In the genomic region with DNA sequence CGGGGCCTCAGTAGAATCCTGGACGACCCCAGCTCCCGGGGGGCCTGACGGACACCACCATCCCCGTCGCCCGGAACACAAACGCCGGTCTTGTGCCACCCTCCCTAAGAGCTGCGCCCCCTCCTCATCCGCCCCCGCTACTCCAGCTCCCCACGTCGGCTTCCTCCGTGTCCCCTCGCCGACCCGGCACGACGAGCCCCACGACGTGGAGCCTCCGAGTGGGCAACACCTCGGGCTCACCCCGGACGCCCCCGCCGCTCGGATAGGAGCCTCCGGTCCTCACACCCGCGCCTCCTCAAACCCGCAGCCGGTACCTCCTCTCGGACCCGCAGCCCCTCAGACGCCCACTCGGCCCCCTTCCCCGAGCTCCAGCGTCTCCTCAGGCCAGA, we compare ENCODE assay signal across 8 cellular contexts. TPM values are rescaled to one million over a fixed set of nuclear protein-coding genes. Genes with fewer than 3 reads are reported as not detected.
DNase-seq lines count a peak whose midpoint lies in the region; ATAC-seq, FAIRE-seq and TF ChIP-seq lines count a peak whose summit lies in the region.

No MANE protein-coding gene starts in this region.

- H3K27me3 ChIP-seq in K562 (ENCODE audit: control insufficient read depth in 2 of 2, insufficient read depth in 2 of 2, low read length in 2 of 2) (no peaks in the 10 kb centered on the region), left lung (peaks cover 0 to 4% of the 10 kb centered on the region in 2 donors), tibial artery (no peaks in the 10 kb centered on the region)

- in situ Hi-C loops in K562 (cut with MboI), result no loop called here

- intact Hi-C loops in K562 (cut with micrococcal nuclease) (no loop called here), left lung (cut with DNase I) (no loop called here), tibial artery (cut with DNase I; ENCODE audit: low total_unique reads) (no loop called here)

- DNase-seq in DMS53 (lab: John Stamatoyannopoulos, UW), result peak; percentile 41
- DNase-seq in DMS53 treated with DMSO at 0.1 percent for 48 hours (lab: John Stamatoyannopoulos, UW; ENCODE audit: unreplicated experiment), result no peak
- DNase-seq in K562 (ENCODE audit: extremely low read depth in 1 of 4, low spot score in 3 of 4), result no peak
- DNase-seq in left lung, result peak in 1 of 2 donors; percentile 57
- peak in 1 of 2 donors; percentile 24 for DNase-seq in tibial artery
- DNase-seq in NCI-H2029 (lab: John Stamatoyannopoulos, UW), result no peak

- H3K9me1 ChIP-seq in K562 (ENCODE audit: control insufficient read depth, insufficient read depth, low read length), result no peaks in the 10 kb centered on the region

- no peaks in the 10 kb centered on the region for H3K36me3 ChIP-seq in KOPT-K1 (ENCODE audit: insufficient read depth, low read length)
- H3K36me3 ChIP-seq in K562 (ENCODE audit: control insufficient read depth, insufficient read depth, low read length), result no peaks in the 10 kb centered on the region
- no peaks in the 10 kb centered on the region for H3K36me3 ChIP-seq in left lung
- H3K36me3 ChIP-seq in tibial artery, result no peaks in the 10 kb centered on the region

- no TSS peak for BruUV-seq in K562 (replicated peaks; lab: Mats Ljungman, UMichigan)

- H3K4me3 ChIP-seq in K562 (peak overlapping the region; percentile 70), left lung (peak overlapping the region; percentile 89 to 91), tibial artery (peak overlapping the region; percentile 92 to 98)

- POLR2A ChIA-PET in K562 (lab: Yijun Ruan, JAX), result interaction anchor here (0.6 to 4.7 kb wide), 13 partner anchors 8 to 337 kb away, joined by 3 to 18 read pairs (median 5); no protein-coding TSS in a partner anchor

- CTCF ChIA-PET in K562 (lab: Yijun Ruan, JAX; ENCODE audit: low intra/inter-chr PET ratio), result interaction anchor here (0.6 kb wide), 1 partner anchor 53 kb away, joined by 3 read pairs; no protein-coding TSS in a partner anchor

- H3K79me2 ChIP-seq in K562 (ENCODE audit: control insufficient read depth, insufficient read depth, low read length), result peaks cover 52% of the 10 kb centered on the region

- ATAC-seq in K562, result peak; percentile 25
- no peak for ATAC-seq in left lung
- no peak for ATAC-seq in HG03039 (IDR thresholded peaks at IDR 0.05; ENCODE audit: unreplicated experiment)

- peaks cover 8% of the 10 kb centered on the region; the same call in 1 of the 2 replicates for H4K20me1 ChIP-seq in K562 (replicated peaks; ENCODE audit: control insufficient read depth, insufficient read depth, low read length)

- TF ChIP-seq POLR2A in K562 (conservative IDR thresholded peaks at IDR 0.05), result no peak

- H3K4me2 ChIP-seq in K562 (ENCODE audit: insufficient read depth, low read length), result peak overlapping the region; percentile 89

- FAIRE-seq in K562 (lab: Jason Lieb, UNC), result no peak

- WGBS in K562 (ENCODE audit: insufficient coverage, low coverage, missing lambda C conversion rate), result 0% methylated on average over 22 of the region's 40 CpGs

- H3K27ac ChIP-seq in KOPT-K1 (ENCODE audit: low read depth, low read length, poor library complexity, severe bottlenecking) (peak overlapping the region; percentile 58), K562 (ENCODE audit: extremely low read depth, low read depth, low read length) (peak overlapping the region; percentile 65), left lung (peak overlapping the region; percentile 97), tibial artery (peak overlapping the region; percentile 98 to 100)

- no peak for TF ChIP-seq EP300 in K562 (IDR thresholded peaks at IDR 0.05; ENCODE audit: low read length)

- no peaks in the 10 kb centered on the region for H3K9me3 ChIP-seq in KOPT-K1 (ENCODE audit: insufficient read depth, low read length, poor library complexity, severe bottlenecking)
- no peaks in the 10 kb centered on the region for H3K9me3 ChIP-seq in K562 (replicated peaks; ENCODE audit: control insufficient read depth, insufficient read depth, low read depth, low read length)
- H3K9me3 ChIP-seq in left lung, result no peaks in the 10 kb centered on the region
- H3K9me3 ChIP-seq in tibial artery, result no peaks in the 10 kb centered on the region

- H2AFZ ChIP-seq in K562 (ENCODE audit: low read depth, low read length), result peak overlapping the region; percentile 14; the same call in 1 of the 2 replicates

- no peak for TF ChIP-seq RAD21 in K562 (CRISPR knock-in tag; conservative IDR thresholded peaks at IDR 0.05 in 1 of 2, IDR thresholded peaks at IDR 0.05 in 1 of 2)

- TF ChIP-seq CTCF in K562 (IDR thresholded peaks at IDR 0.05 in 2 of 3, conservative IDR thresholded peaks at IDR 0.05 in 1 of 3; ENCODE audit: insufficient read depth in 2 of 3, low read depth in 1 of 3, low read length in 3 of 3) (no peak), left lung (IDR thresholded peaks at IDR 0.05) (no peak), tibial artery (IDR thresholded peaks at IDR 0.05) (no peak)

- H3K9ac ChIP-seq in K562 (ENCODE audit: insufficient read depth in 1 of 2, low read depth in 2 of 2, low read length in 2 of 2), result peak overlapping the region; percentile 73 to 92

- H3K4me1 ChIP-seq in K562 (replicated peaks in 1 of 2; ENCODE audit: control insufficient read depth in 2 of 2, insufficient read depth in 2 of 2, low read length in 2 of 2), result peaks cover 19 to 25% of the 10 kb centered on the region in 2 experiments
- peaks cover 40 to 62% of the 10 kb centered on the region in 2 donors for H3K4me1 ChIP-seq in left lung
- peaks cover 0 to 54% (median 28%) of the 10 kb centered on the region in 4 donors for H3K4me1 ChIP-seq in tibial artery

TF ChIP-seq in K562, 482 proteins besides CTCF, POLR2A, EP300 and RAD21:
- no peak for TF ChIP-seq BDP1 (IDR thresholded peaks at IDR 0.05; ENCODE audit: insufficient read depth, insufficient read length)
- TF ChIP-seq NR1H2 (CRISPR knock-in tag; IDR thresholded peaks at IDR 0.05), result no peak
- no peak for TF ChIP-seq ZNF354B (CRISPR knock-in tag; IDR thresholded peaks at IDR 0.05)
- peak; percentile 78 for TF ChIP-seq EGR1 (conservative IDR thresholded peaks at IDR 0.05)
- no peak for TF ChIP-seq ZNF23 (CRISPR knock-in tag; IDR thresholded peaks at IDR 0.05)
- TF ChIP-seq SAP30 (IDR thresholded peaks at IDR 0.05; ENCODE audit: borderline replicate concordance, insufficient read depth, low read depth, low read length, poor library complexity, severe bottlenecking), result peak; percentile 37
- peak; percentile 23 for TF ChIP-seq CHD1 (IDR thresholded peaks at IDR 0.05; ENCODE audit: low read length)
- no peak for TF ChIP-seq PTTG1 (tag; IDR thresholded peaks at IDR 0.05; ENCODE audit: low read depth)
- TF ChIP-seq HNRNPK (IDR thresholded peaks at IDR 0.05; ENCODE audit: low read depth, low read length, poor library complexity, severe bottlenecking), result no peak
- no peak for TF ChIP-seq ZC3H4 (CRISPR knock-in tag; IDR thresholded peaks at IDR 0.05; ENCODE audit: borderline replicate concordance)
- no peak for TF ChIP-seq BCL6 (CRISPR knock-in tag; IDR thresholded peaks at IDR 0.05)

RNA-seq across cellular contexts. Expression of gene NPTN, which starts 0.5 kb away (rescaled TPM):
- 75.1 and 77.9 TPM in 2 replicates for total RNA-seq in K562 (2011; cell fraction: chromatin; rRNA removed; ENCODE audit: low replicate concordance)
- 51.0 and 53.4 TPM in 2 replicates for total RNA-seq in K562 (2011; cell fraction: nucleolus; rRNA removed)
- total RNA-seq in K562 (2011; cell fraction: nucleoplasm; rRNA removed), result 69.2 and 77.4 TPM in 2 replicates
- total RNA-seq in K562 (2014; rRNA removed) (19.1 and 19.2 TPM in 2 replicates), K562 (2014; rRNA removed; fragmentation: Illumina TruSeq; extraction: Trizol) (23.2 and 25.5 TPM in 2 replicates), K562 (2015; rRNA removed; fragmentation: Illumina TruSeq; extraction: Trizol) (37.3 and 41.0 TPM in 2 replicates), K562 (2021) (21.2 and 21.6 TPM in 2 replicates), left lung (100 to 1,000 TPM; 121 to 126 TPM)
- polyA plus RNA-seq in K562 (2011; rRNA removed) (21.7 and 34.0 TPM in 2 replicates), K562 (2014; fragmentation: Illumina TruSeq; extraction: Trizol) (47.7 and 48.5 TPM in 2 replicates), K562 (2014; fragmentation: Nextera tagmentation; extraction: Ambion mirVana) (10 to 100 TPM in 1 of 2 experiments, 1 to 10 TPM in 1; 9.6 to 10.1 TPM), K562 (2014; rRNA removed) (17.5 and 23.6 TPM in 2 replicates)
- polyA plus RNA-seq in K562 (2011; cell fraction: cytosol; rRNA removed), result 12.4 and 16.3 TPM in 2 replicates
- 46.3 and 54.5 TPM in 2 replicates for polyA plus RNA-seq in K562 (2011; cell fraction: nucleus; rRNA removed)
- 26.6 and 42.1 TPM in 2 replicates for polyA plus RNA-seq in K562 (2012)
- polyA minus RNA-seq in K562 (2011; rRNA and poly(A)+ RNA removed), result 26.9 and 28.7 TPM in 2 replicates
- polyA minus RNA-seq in K562 (2011; cell fraction: cytosol; rRNA and poly(A)+ RNA removed), result 11.0 and 11.5 TPM in 2 replicates
- 23.7 and 38.7 TPM in 2 replicates for polyA minus RNA-seq in K562 (2011; cell fraction: nucleus; rRNA and poly(A)+ RNA removed)

RNA-seq across cellular contexts. Expression of gene CD276, which starts 51.5 kb away (rescaled TPM):
- 6.8 and 14.8 TPM in 2 replicates for total RNA-seq in K562 (2011; cell fraction: chromatin; rRNA removed; ENCODE audit: low replicate concordance)
- total RNA-seq in K562 (2011; cell fraction: nucleolus; rRNA removed), result 10.3 and 17.2 TPM in 2 replicates
- total RNA-seq in K562 (2011; cell fraction: nucleoplasm; rRNA removed), result 10.2 and 18.6 TPM in 2 replicates
- total RNA-seq in K562 (2014; rRNA removed) (1.2 and 2.4 TPM in 2 replicates), K562 (2014; rRNA removed; fragmentation: Illumina TruSeq; extraction: Trizol) (0.83 and 0.95 TPM in 2 replicates), K562 (2015; rRNA removed; fragmentation: Illumina TruSeq; extraction: Trizol) (1.7 and 2.4 TPM in 2 replicates), K562 (2021) (3.6 and 5.1 TPM in 2 replicates), left lung (10 to 100 TPM; 71.9 to 89.5 TPM)
- polyA plus RNA-seq in K562 (2011; rRNA removed) (2.3 and 7.3 TPM in 2 replicates), K562 (2014; fragmentation: Illumina TruSeq; extraction: Trizol) (3.1 and 4.9 TPM in 2 replicates), K562 (2014; fragmentation: Nextera tagmentation; extraction: Ambion mirVana) (under 1 TPM; 0.11 to 0.29 TPM), K562 (2014; rRNA removed) (2.1 and 2.3 TPM in 2 replicates)
- polyA plus RNA-seq in K562 (2011; cell fraction: cytosol; rRNA removed), result 3.6 and 4.3 TPM in 2 replicates
- 9.5 and 13.6 TPM in 2 replicates for polyA plus RNA-seq in K562 (2011; cell fraction: nucleus; rRNA removed)
- 4.8 and 11.7 TPM in 2 replicates for polyA plus RNA-seq in K562 (2012)
- 1.5 and 3.7 TPM in 2 replicates for polyA minus RNA-seq in K562 (2011; rRNA and poly(A)+ RNA removed)
- 4.5 and 7.6 TPM in 2 replicates for polyA minus RNA-seq in K562 (2011; cell fraction: cytosol; rRNA and poly(A)+ RNA removed)
- polyA minus RNA-seq in K562 (2011; cell fraction: nucleus; rRNA and poly(A)+ RNA removed), result 2.4 and 3.2 TPM in 2 replicates
